ENCODE assay signal across 9 cellular contexts in the genomic region with DNA sequence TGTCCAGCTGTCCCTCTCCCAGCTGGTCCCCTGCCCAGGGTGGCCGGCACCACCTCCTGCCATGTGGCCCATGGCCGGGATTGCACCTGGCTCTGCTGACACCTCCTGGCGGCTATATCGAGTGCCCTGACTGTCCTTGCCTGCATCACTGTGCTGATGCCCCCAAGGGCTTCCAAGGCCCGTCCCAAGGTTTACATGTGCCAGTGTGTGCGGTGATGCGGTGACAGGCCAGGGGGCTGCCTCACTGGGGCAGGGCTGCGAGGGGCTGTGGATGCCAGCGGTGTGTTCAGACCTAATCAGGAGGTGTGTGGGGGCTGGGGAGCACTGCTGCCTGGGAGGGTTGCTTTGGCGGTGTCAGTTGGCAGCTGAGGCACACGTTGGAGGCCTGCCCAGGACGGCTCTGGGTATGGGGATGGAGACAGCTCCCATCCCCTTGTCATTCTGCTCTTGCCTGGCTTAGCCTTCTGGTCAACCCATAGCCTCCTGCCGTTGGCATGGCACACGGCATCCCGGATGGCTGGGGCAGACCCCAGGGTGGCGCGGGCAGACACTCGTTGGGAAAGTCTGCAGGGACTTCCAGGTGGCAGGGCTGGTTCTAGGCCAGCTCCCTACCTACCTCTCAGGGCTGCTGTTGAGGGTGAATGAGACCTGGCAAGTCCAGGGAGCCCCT. TPM values are rescaled to one million over a fixed set of nuclear protein-coding genes. Genes with fewer than 3 reads are reported as not detected.
DNase-seq lines count a peak whose midpoint lies in the region; ATAC-seq and TF ChIP-seq lines count a peak whose summit lies in the region.
"Had no signal": no experiment of that assay in that cellular context is flagged by ENCODE, and none has a peak within 500 bp of the region (broad histone marks: within the 10 kb centered on the region; RNA-seq: fewer than 3 reads in every experiment).

No MANE protein-coding gene starts in this region.

- peaks cover 21% of the 10 kb centered on the region for H3K36me3 Mint-ChIP-seq in MCF 10A (ENCODE audit: insufficient read depth, unreplicated experiment)

- H3K9ac ChIP-seq in adipocyte (ENCODE audit: low read length) = peak overlapping the region; percentile 34

- H3K36me3 ChIP-seq in breast epithelium (no peaks in the 10 kb centered on the region), adipocyte (ENCODE audit: control insufficient read depth, insufficient read depth, low read length, severe bottlenecking) (peaks cover 19% of the 10 kb centered on the region), lung (ENCODE audit: control insufficient read depth in 2 of 2, insufficient read depth in 2 of 2, low read length in 2 of 2) (peaks cover 0 to 12% of the 10 kb centered on the region in 2 donors), testis (ENCODE audit: low read depth, missing control alignments) (no peaks in the 10 kb centered on the region)

- no peaks in the 10 kb centered on the region for H3K27me3 Mint-ChIP-seq in MCF 10A (ENCODE audit: insufficient read depth, unreplicated experiment)

- H3K27me3 ChIP-seq in breast epithelium (no peaks in the 10 kb centered on the region), adipocyte (replicated peaks; ENCODE audit: control insufficient read depth, insufficient read depth, low read length) (no peaks in the 10 kb centered on the region), lung (ENCODE audit: control insufficient read depth, insufficient read depth) (no peaks in the 10 kb centered on the region), testis (no peaks in the 10 kb centered on the region)

- H3K9me3 ChIP-seq in breast epithelium (no peaks in the 10 kb centered on the region), adipocyte (ENCODE audit: control insufficient read depth, low read length) (no peaks in the 10 kb centered on the region), lung (ENCODE audit: control insufficient read depth in 2 of 2, insufficient read depth in 1 of 2, low read length in 1 of 2) (peaks cover 0 to 4% of the 10 kb centered on the region in 2 donors), testis (no peaks in the 10 kb centered on the region)

- POLR2A ChIA-PET in MCF 10A (lab: Yijun Ruan, JAX) = no interaction called here

- no peak overlapping the region for H3K4me3 ChIP-seq in breast epithelium
- H3K4me3 ChIP-seq in adipocyte (ENCODE audit: low read length) = no peak overlapping the region
- H3K4me3 ChIP-seq in lung = no peak overlapping the region
- no peak overlapping the region for H3K4me3 ChIP-seq in testis

- 81 to 82% methylated on average over 18 of the region's 18 CpGs for WGBS in lung, 2 donors
- 74 to 83% methylated on average over 8 to 18 of the region's 18 CpGs for WGBS in testis, 2 donors

- peaks cover 28% of the 10 kb centered on the region for H3K4me1 Mint-ChIP-seq in MCF 10A (ENCODE audit: insufficient read depth, unreplicated experiment)

- TF ChIP-seq CTCF in breast epithelium (IDR thresholded peaks at IDR 0.05) (no peak), MCF 10A (IDR thresholded peaks at IDR 0.05; ENCODE audit: unreplicated experiment) (no peak), lung (IDR thresholded peaks at IDR 0.05; ENCODE audit: control extremely low read depth, extremely low read depth) (no peak), testis (IDR thresholded peaks at IDR 0.05) (no peak)

- no peak for TF ChIP-seq POLR2A in breast epithelium (IDR thresholded peaks at IDR 0.05)
- no peak for TF ChIP-seq POLR2A in testis (IDR thresholded peaks at IDR 0.05)

- H3K4me1 ChIP-seq in breast epithelium = peaks cover 12 to 29% of the 10 kb centered on the region in 2 donors
- H3K4me1 ChIP-seq in adipocyte (ENCODE audit: control insufficient read depth, insufficient read depth, low read length) = peaks cover 37% of the 10 kb centered on the region
- H3K4me1 ChIP-seq in lung (ENCODE audit: control insufficient read depth in 2 of 2, insufficient read depth in 2 of 2, low read length in 2 of 2) = peaks cover 7 to 29% of the 10 kb centered on the region in 2 donors
- H3K4me1 ChIP-seq in testis = peaks cover 33% of the 10 kb centered on the region

- no TSS peak for BruUV-seq in MCF 10A (replicated peaks; lab: Mats Ljungman, UMichigan)

- H3K27ac Mint-ChIP-seq in MCF 10A (ENCODE audit: low read depth, unreplicated experiment) = no peak overlapping the region

- intact Hi-C loops in breast epithelium (cut with DNase I; ENCODE audit: low total_unique reads) = no loop called here
- intact Hi-C loops in MCF 10A (cut with micrococcal nuclease) = loop anchor here (5.0 kb wide), 1 partner anchor 78 kb away; the partner anchor contains the start of gene TMEM11
- intact Hi-C loops in testis (cut with DNase I; ENCODE audit: low total_unique reads) = loop anchor here (10.0 kb wide), 2 partner anchors 165 to 225 kb away; partner anchors contain the start of gene DHRS7B

- no peaks in the 10 kb centered on the region for H3K9me3 Mint-ChIP-seq in MCF 10A (ENCODE audit: unreplicated experiment)

- H3K27ac ChIP-seq in breast epithelium = peak overlapping the region; percentile 96
- H3K27ac ChIP-seq in lung (ENCODE audit: low read depth in 1 of 2, low read length in 1 of 2) = peak overlapping the region; percentile 7 to 97
- H3K27ac ChIP-seq in testis = no peak overlapping the region

- CTCF ChIA-PET in MCF 10A (lab: Yijun Ruan, JAX) = interaction anchor here (1.0 to 2.7 kb wide), 2 partner anchors 10 to 167 kb away, joined by 4 to 13 read pairs; no protein-coding TSS in a partner anchor

- DNase-seq in breast epithelium (ENCODE audit: low spot score in 2 of 2) (no peak), MCF 10A (ENCODE audit: unreplicated experiment) (no peak), adipocyte (ENCODE audit: low read depth) (no peak), lung (ENCODE audit: low spot score) (no peak), SIG-M5 (lab: John Stamatoyannopoulos, UW) (no peak), testis (no peak)
- no peak for DNase-seq in stimulated activated CD4-positive, alpha-beta T cell treated with anti-CD3 and anti-CD28 coated beads, Interleukin-1b, Interleukin-23, amount 100 ng/mL, for 48 hours
- DNase-seq in NK-92 treated with Interleukin-12 subunit alpha and Interleukin-12 subunit beta, amount 100 ng/mL, for 24 hours (lab: John Stamatoyannopoulos, UW) = no peak
- DNase-seq: midbrain had no signal

- H3K4me3 Mint-ChIP-seq in MCF 10A (ENCODE audit: unreplicated experiment) = no peak overlapping the region

- no peak for ATAC-seq in lung (ENCODE audit: insufficient read depth, low FRiP score)

RNA-seq across cellular contexts. Expression of gene MAP2K3, which starts 5.5 kb away (rescaled TPM):
- total RNA-seq in breast epithelium = 10 to 100 TPM; 16.0 to 26.9 (median 22.0) TPM
- total RNA-seq in MCF 10A (2022) = 25.7 and 45.2 TPM in 2 replicates
- 100 to 1,000 TPM in 1 of 2 donors, 10 to 100 TPM in 1; 36.4 to 111 TPM for total RNA-seq in lung
- 10 to 100 TPM; 53.9 to 99.5 TPM for polyA plus RNA-seq in lung
- 10 to 100 TPM; 13.5 to 17.5 TPM for total RNA-seq in testis
- 15.4 TPM for polyA plus RNA-seq in testis (ENCODE audit: insufficient read depth, low read depth, low replicate concordance)

RNA-seq across cellular contexts. Expression of gene NATD1, which starts 36.8 kb away (rescaled TPM):
- 10 to 100 TPM in 1 of 3 donors, 1 to 10 TPM in 2; 8.2 to 11.8 (median 8.6) TPM for total RNA-seq in breast epithelium
- 2.3 and 2.5 TPM in 2 replicates for total RNA-seq in MCF 10A (2022)
- 1 to 10 TPM; 6.9 to 8.1 TPM for total RNA-seq in lung
- polyA plus RNA-seq in lung = 1 to 10 TPM; 4.8 to 6.3 TPM
- 10 to 100 TPM; 17.9 to 20.0 TPM for total RNA-seq in testis
- 12.1 TPM for polyA plus RNA-seq in testis (ENCODE audit: insufficient read depth, low read depth, low replicate concordance)

Comparison
In these comparisons a context has a peak if more than half of its experiments do, and no peak if none do; other contexts are left out.
1. H3K27ac ChIP-seq: peak in breast epithelium (2 of 2) and lung (2 of 2); none in testis (0 of 2).